In the genomic region with DNA sequence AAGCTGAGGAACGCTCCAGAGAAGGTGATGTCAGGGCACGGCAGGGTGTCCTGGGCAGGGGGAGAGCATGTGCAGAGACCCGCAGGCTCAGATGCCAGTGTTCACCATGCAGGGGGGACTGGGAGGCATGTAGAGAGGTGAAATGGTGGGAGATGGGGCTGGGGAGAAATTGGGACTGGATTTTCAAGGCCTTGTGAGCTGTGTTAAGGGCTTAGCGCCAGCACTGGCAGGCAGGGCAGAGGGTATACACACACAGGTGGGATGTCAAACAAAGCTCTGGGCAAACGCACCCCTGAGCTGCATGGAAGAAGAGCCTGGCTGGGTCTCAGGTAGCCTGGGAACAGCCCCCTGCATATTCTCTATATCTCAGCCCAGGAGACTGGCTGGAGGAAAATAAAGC, we compare ENCODE assay signal across 2 cellular contexts.
A peak's percentile ranks its signal among the peaks of the same experiment; 100 is the strongest.
TF ChIP-seq lines count a peak whose summit lies in the region.

No MANE protein-coding gene starts in this region.

TF ChIP-seq in HepG2, 621 proteins besides CTCF, POLR2A, EP300 and RAD21:
- TF ChIP-seq, protein P1, sequence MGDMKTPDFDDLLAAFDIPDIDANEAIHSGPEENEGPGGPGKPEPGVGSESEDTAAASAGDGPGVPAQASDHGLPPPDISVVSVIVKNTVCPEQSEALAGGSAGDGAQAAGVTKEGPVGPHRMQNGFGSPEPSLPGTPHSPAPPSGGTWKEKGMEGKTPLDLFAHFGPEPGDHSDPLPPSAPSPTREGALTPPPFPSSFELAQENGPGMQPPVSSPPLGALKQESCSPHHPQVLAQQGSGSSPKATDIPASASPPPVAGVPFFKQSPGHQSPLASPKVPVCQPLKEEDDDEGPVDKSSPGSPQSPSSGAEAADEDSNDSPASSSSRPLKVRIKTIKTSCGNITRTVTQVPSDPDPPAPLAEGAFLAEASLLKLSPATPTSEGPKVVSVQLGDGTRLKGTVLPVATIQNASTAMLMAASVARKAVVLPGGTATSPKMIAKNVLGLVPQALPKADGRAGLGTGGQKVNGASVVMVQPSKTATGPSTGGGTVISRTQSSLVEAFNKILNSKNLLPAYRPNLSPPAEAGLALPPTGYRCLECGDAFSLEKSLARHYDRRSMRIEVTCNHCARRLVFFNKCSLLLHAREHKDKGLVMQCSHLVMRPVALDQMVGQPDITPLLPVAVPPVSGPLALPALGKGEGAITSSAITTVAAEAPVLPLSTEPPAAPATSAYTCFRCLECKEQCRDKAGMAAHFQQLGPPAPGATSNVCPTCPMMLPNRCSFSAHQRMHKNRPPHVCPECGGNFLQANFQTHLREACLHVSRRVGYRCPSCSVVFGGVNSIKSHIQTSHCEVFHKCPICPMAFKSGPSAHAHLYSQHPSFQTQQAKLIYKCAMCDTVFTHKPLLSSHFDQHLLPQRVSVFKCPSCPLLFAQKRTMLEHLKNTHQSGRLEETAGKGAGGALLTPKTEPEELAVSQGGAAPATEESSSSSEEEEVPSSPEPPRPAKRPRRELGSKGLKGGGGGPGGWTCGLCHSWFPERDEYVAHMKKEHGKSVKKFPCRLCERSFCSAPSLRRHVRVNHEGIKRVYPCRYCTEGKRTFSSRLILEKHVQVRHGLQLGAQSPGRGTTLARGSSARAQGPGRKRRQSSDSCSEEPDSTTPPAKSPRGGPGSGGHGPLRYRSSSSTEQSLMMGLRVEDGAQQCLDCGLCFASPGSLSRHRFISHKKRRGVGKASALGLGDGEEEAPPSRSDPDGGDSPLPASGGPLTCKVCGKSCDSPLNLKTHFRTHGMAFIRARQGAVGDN (CRISPR knock-in tag; IDR thresholded peaks at IDR 0.05), result 0 out of 2 replicates have a peak, but pooled peaks have one; percentile 13
- TF ChIP-seq, protein P2, sequence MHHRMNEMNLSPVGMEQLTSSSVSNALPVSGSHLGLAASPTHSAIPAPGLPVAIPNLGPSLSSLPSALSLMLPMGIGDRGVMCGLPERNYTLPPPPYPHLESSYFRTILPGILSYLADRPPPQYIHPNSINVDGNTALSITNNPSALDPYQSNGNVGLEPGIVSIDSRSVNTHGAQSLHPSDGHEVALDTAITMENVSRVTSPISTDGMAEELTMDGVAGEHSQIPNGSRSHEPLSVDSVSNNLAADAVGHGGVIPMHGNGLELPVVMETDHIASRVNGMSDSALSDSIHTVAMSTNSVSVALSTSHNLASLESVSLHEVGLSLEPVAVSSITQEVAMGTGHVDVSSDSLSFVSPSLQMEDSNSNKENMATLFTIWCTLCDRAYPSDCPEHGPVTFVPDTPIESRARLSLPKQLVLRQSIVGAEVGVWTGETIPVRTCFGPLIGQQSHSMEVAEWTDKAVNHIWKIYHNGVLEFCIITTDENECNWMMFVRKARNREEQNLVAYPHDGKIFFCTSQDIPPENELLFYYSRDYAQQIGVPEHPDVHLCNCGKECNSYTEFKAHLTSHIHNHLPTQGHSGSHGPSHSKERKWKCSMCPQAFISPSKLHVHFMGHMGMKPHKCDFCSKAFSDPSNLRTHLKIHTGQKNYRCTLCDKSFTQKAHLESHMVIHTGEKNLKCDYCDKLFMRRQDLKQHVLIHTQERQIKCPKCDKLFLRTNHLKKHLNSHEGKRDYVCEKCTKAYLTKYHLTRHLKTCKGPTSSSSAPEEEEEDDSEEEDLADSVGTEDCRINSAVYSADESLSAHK (CRISPR knock-in tag; IDR thresholded peaks at IDR 0.05; ENCODE audit: borderline replicate concordance), result no peak
TF ChIP-seq in HepG2: peak in this region for 1.

TF ChIP-seq in WTC11, 78 proteins besides CTCF, POLR2A, EP300 and RAD21 (continued from another document):
- TF ChIP-seq CREM (CRISPR knock-in tag; IDR thresholded peaks at IDR 0.05) (no peak), FOXJ3 (CRISPR knock-in tag; IDR thresholded peaks at IDR 0.05; ENCODE audit: borderline replicate concordance) (no peak), TCF7 (CRISPR knock-in tag; IDR thresholded peaks at IDR 0.05; ENCODE audit: low read depth) (no peak), ATF1 (CRISPR knock-in tag; IDR thresholded peaks at IDR 0.05) (no peak), ELF4 (CRISPR knock-in tag; IDR thresholded peaks at IDR 0.05; ENCODE audit: low read depth) (no peak), ZNF121 (CRISPR knock-in tag; IDR thresholded peaks at IDR 0.05) (no peak)
- TF ChIP-seq, protein P3, sequence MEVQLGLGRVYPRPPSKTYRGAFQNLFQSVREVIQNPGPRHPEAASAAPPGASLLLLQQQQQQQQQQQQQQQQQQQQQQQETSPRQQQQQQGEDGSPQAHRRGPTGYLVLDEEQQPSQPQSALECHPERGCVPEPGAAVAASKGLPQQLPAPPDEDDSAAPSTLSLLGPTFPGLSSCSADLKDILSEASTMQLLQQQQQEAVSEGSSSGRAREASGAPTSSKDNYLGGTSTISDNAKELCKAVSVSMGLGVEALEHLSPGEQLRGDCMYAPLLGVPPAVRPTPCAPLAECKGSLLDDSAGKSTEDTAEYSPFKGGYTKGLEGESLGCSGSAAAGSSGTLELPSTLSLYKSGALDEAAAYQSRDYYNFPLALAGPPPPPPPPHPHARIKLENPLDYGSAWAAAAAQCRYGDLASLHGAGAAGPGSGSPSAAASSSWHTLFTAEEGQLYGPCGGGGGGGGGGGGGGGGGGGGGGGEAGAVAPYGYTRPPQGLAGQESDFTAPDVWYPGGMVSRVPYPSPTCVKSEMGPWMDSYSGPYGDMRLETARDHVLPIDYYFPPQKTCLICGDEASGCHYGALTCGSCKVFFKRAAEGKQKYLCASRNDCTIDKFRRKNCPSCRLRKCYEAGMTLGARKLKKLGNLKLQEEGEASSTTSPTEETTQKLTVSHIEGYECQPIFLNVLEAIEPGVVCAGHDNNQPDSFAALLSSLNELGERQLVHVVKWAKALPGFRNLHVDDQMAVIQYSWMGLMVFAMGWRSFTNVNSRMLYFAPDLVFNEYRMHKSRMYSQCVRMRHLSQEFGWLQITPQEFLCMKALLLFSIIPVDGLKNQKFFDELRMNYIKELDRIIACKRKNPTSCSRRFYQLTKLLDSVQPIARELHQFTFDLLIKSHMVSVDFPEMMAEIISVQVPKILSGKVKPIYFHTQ (CRISPR knock-in tag; IDR thresholded peaks at IDR 0.05), result no peak
- TF ChIP-seq, protein P4, sequence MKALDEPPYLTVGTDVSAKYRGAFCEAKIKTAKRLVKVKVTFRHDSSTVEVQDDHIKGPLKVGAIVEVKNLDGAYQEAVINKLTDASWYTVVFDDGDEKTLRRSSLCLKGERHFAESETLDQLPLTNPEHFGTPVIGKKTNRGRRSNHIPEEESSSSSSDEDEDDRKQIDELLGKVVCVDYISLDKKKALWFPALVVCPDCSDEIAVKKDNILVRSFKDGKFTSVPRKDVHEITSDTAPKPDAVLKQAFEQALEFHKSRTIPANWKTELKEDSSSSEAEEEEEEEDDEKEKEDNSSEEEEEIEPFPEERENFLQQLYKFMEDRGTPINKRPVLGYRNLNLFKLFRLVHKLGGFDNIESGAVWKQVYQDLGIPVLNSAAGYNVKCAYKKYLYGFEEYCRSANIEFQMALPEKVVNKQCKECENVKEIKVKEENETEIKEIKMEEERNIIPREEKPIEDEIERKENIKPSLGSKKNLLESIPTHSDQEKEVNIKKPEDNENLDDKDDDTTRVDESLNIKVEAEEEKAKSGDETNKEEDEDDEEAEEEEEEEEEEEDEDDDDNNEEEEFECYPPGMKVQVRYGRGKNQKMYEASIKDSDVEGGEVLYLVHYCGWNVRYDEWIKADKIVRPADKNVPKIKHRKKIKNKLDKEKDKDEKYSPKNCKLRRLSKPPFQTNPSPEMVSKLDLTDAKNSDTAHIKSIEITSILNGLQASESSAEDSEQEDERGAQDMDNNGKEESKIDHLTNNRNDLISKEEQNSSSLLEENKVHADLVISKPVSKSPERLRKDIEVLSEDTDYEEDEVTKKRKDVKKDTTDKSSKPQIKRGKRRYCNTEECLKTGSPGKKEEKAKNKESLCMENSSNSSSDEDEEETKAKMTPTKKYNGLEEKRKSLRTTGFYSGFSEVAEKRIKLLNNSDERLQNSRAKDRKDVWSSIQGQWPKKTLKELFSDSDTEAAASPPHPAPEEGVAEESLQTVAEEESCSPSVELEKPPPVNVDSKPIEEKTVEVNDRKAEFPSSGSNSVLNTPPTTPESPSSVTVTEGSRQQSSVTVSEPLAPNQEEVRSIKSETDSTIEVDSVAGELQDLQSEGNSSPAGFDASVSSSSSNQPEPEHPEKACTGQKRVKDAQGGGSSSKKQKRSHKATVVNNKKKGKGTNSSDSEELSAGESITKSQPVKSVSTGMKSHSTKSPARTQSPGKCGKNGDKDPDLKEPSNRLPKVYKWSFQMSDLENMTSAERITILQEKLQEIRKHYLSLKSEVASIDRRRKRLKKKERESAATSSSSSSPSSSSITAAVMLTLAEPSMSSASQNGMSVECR (CRISPR knock-in tag; IDR thresholded peaks at IDR 0.05; ENCODE audit: borderline replicate concordance), result no peak
- TF ChIP-seq, protein P5, sequence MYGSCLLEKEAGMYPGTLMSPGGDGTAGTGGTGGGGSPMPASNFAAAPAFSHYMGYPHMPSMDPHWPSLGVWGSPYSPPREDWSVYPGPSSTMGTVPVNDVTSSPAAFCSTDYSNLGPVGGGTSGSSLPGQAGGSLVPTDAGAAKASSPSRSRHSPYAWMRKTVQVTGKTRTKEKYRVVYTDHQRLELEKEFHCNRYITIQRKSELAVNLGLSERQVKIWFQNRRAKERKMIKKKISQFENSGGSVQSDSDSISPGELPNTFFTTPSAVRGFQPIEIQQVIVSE (CRISPR knock-in tag; IDR thresholded peaks at IDR 0.05; ENCODE audit: borderline replicate concordance), result no peak
TF ChIP-seq in WTC11: peak in this region for 0.
